8 cellular contexts compared by ENCODE assay signal in the genomic region with DNA sequence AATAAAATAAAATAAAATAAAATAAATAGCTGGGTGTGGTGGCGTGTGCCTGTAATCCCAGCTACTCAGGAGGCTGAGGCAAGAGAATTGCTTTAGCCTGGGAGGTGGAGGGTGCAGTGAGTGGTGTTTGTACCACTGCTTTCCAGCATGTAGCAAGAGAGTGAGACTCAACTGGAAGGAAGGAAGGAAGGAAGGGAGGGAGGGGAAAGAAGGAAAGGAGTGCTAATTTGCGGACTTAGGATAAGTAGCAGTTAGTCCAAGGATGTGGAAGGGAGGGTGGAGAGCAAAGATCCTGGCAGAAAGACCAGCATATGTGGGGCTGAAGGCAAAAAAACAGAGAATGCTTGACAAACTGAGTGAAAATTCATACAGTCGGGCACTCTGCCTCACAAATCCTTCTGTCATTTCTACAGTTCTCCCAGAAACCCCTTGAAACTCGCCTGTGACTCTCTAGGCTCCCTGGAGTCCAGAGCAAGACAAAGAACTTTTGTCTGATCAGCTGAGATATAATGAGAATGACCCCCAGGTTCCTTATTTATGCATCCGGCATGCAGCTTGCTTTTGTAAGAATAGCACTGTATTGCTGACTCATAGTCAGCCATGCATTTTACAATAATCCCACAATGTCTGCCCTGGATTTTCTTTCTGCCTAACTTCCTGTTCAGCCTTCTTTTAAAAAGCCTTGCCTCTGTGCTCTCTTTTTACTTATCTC. TPM values are rescaled to one million over a fixed set of nuclear protein-coding genes. Genes with fewer than 3 reads are reported as not detected.
DNase-seq lines count a peak whose midpoint lies in the region; ATAC-seq and TF ChIP-seq lines count a peak whose summit lies in the region.

No MANE protein-coding gene starts in this region.

- POLR2A ChIA-PET in HCT116 (lab: Charles Lee): interaction anchor here (2.1 kb wide), 1 partner anchor 31 kb away, joined by 8 read pairs; a partner anchor contains a TSS
- POLR2A ChIA-PET in T-cell (lab: Charles Lee): no interaction called here

- ATAC-seq in HCT116 (peak; percentile 54), HG02973 (IDR thresholded peaks at IDR 0.05; ENCODE audit: unreplicated experiment) (no peak), T-cell (replicated peaks in 1 of 4) (no peak)

- H3K9me3 ChIP-seq in BE2C (no peaks in the 10 kb centered on the region), HCT116 (ENCODE audit: control insufficient read depth in 1 of 2, insufficient read depth in 1 of 2, low read depth in 1 of 2, low read length in 2 of 2) (no peaks in the 10 kb centered on the region), OCI-LY3 (ENCODE audit: insufficient read depth, low read length) (no peaks in the 10 kb centered on the region), endodermal cell (ENCODE audit: control insufficient read depth, low read length) (no peaks in the 10 kb centered on the region), muscle layer of duodenum (ENCODE audit: control insufficient read depth in 1 of 2, low read length in 2 of 2) (no peaks in the 10 kb centered on the region)

- H3K27ac ChIP-seq in HCT116 (ENCODE audit: low read depth, low read length): peak overlapping the region; percentile 20; the same call in 1 of the 2 replicates
- no peak overlapping the region for H3K27ac ChIP-seq in OCI-LY3 (ENCODE audit: low read length)
- peak overlapping the region; percentile 96 for H3K27ac ChIP-seq in endodermal cell (ENCODE audit: low read depth, low read length)
- peak overlapping the region; percentile 68 for H3K27ac ChIP-seq in muscle layer of duodenum (ENCODE audit: low read length)

- H3K4me3 ChIP-seq in BE2C (ENCODE audit: low read depth, low read length): peak overlapping the region; percentile 10
- no peak overlapping the region for H3K4me3 ChIP-seq in HCT116 (replicated peaks in 1 of 2; ENCODE audit: low read depth in 1 of 2, low read length in 2 of 2)
- H3K4me3 ChIP-seq in OCI-LY3 (ENCODE audit: low read length): no peak overlapping the region
- H3K4me3 ChIP-seq in endodermal cell (ENCODE audit: low read length): no peak overlapping the region
- H3K4me3 ChIP-seq in muscle layer of duodenum (ENCODE audit: low read depth in 1 of 2, low read length in 2 of 2): peak overlapping the region in 1 of 2 donors; percentile 16

- H3K27ac Mint-ChIP-seq in endodermal cell (peak overlapping the region; percentile 67), T-cell (no peak overlapping the region)

- H3K79me2 ChIP-seq in HCT116 (ENCODE audit: insufficient read depth, low read length) (no peaks in the 10 kb centered on the region), OCI-LY3 (ENCODE audit: low read length) (no peaks in the 10 kb centered on the region)

- H4K20me1 ChIP-seq in HCT116 (ENCODE audit: insufficient read depth) (no peaks in the 10 kb centered on the region), OCI-LY3 (ENCODE audit: insufficient read depth, low read length) (no peaks in the 10 kb centered on the region)

- intact Hi-C loops in HCT116 (cut with micrococcal nuclease): no loop called here

- no peaks in the 10 kb centered on the region for H3K36me3 Mint-ChIP-seq in endodermal cell (ENCODE audit: low read depth)
- H3K36me3 Mint-ChIP-seq in T-cell: no peaks in the 10 kb centered on the region

- TF ChIP-seq CTCF in BE2C (IDR thresholded peaks at IDR 0.05; ENCODE audit: low read depth, low read length): no peak
- TF ChIP-seq CTCF in HCT116 (IDR thresholded peaks at IDR 0.05 in 2 of 3, conservative IDR thresholded peaks at IDR 0.05 in 1 of 3; ENCODE audit: borderline replicate concordance in 1 of 3, insufficient read depth in 1 of 3, low read depth in 2 of 3, low read length in 2 of 3): no peak
- no peak for TF ChIP-seq CTCF in OCI-LY3 (IDR thresholded peaks at IDR 0.05; ENCODE audit: low read depth, low read length)
- TF ChIP-seq CTCF in endodermal cell (conservative IDR thresholded peaks at IDR 0.05): no peak

- H3K4me3 Mint-ChIP-seq in endodermal cell (no peak overlapping the region), T-cell (no peak overlapping the region)

- BruUV-seq in HCT116 (replicated peaks; lab: Mats Ljungman, UMichigan): no TSS peak

- H3K9me2 ChIP-seq in HCT116 (ENCODE audit: insufficient read depth): no peaks in the 10 kb centered on the region

- H3K9ac ChIP-seq in HCT116 (ENCODE audit: low read length) (peak overlapping the region; percentile 21; the same call in 1 of the 2 replicates), OCI-LY3 (ENCODE audit: low read length) (0 out of 2 replicates have a peak overlapping the region, but pooled peaks have one; percentile 14), endodermal cell (ENCODE audit: extremely low read depth, low read length, poor library complexity, severe bottlenecking) (no peak overlapping the region)

- H3K9me3 Mint-ChIP-seq in endodermal cell: no peaks in the 10 kb centered on the region
- H3K9me3 Mint-ChIP-seq in T-cell: no peaks in the 10 kb centered on the region

- RAD21 ChIA-PET in HCT116 (lab: Charles Lee; ENCODE audit: low non-redundant PET in 1 of 2, low total read pairs in 2 of 2, uncharacterized antibody in 2 of 2, unreplicated experiment in 2 of 2): no interaction called here

- DNase-seq in BE2C (peak; percentile 43), HCT116 (ENCODE audit: low read depth, low spot score) (no peak), endodermal cell (no peak), T-cell (no peak)
- DNase-seq in stimulated activated CD4-positive, alpha-beta T cell treated with anti-CD3 and anti-CD28 coated beads, Interleukin-2, amount 100 ng/mL, for 48 hours: no peak

- H2AFZ ChIP-seq in HCT116 (ENCODE audit: low read depth, low read length, poor library complexity, severe bottlenecking) (peak overlapping the region; percentile 76), OCI-LY3 (ENCODE audit: low read depth, low read length) (peak overlapping the region; percentile 59)

- no peaks in the 10 kb centered on the region for H3K27me3 Mint-ChIP-seq in endodermal cell (ENCODE audit: insufficient read depth)
- H3K27me3 Mint-ChIP-seq in T-cell: peaks cover 17 to 22% of the 10 kb centered on the region in 2 donors

- WGBS in endodermal cell (ENCODE audit: insufficient coverage in 1 of 2, insufficient read length in 1 of 2), 2 experiments: 47 to 68% methylated on average over 5 of the region's 5 CpGs

- no peak for TF ChIP-seq POLR2A in HCT116 (IDR thresholded peaks at IDR 0.05; ENCODE audit: borderline replicate concordance, extremely low read depth, insufficient read depth, insufficient read length)

- no peaks in the 10 kb centered on the region for H3K36me3 ChIP-seq in BE2C
- no peaks in the 10 kb centered on the region for H3K36me3 ChIP-seq in HCT116 (ENCODE audit: control insufficient read depth in 1 of 2, insufficient read depth in 2 of 2, low read length in 2 of 2)
- no peaks in the 10 kb centered on the region for H3K36me3 ChIP-seq in OCI-LY3 (replicated peaks; ENCODE audit: low read depth, low read length)
- H3K36me3 ChIP-seq in endodermal cell (ENCODE audit: control insufficient read depth, insufficient read depth, low read length): no peaks in the 10 kb centered on the region
- no peaks in the 10 kb centered on the region for H3K36me3 ChIP-seq in muscle layer of duodenum (ENCODE audit: control insufficient read depth in 1 of 2, insufficient read depth in 2 of 2, low read length in 2 of 2)

- H3K27me3 ChIP-seq in BE2C (no peaks in the 10 kb centered on the region), HCT116 (ENCODE audit: insufficient read depth, low read length) (no peaks in the 10 kb centered on the region), OCI-LY3 (ENCODE audit: low read depth, low read length) (no peaks in the 10 kb centered on the region), endodermal cell (ENCODE audit: control insufficient read depth, insufficient read depth, low read length, poor library complexity, severe bottlenecking) (no peaks in the 10 kb centered on the region), muscle layer of duodenum (ENCODE audit: low read depth, low read length) (no peaks in the 10 kb centered on the region)

- TF ChIP-seq RAD21 in HCT116 (IDR thresholded peaks at IDR 0.05; ENCODE audit: low read depth): no peak

- CTCF ChIA-PET in HCT116 (lab: Charles Lee): interaction anchor here (1.5 to 2.3 kb wide), 3 partner anchors 9 to 23 kb away, joined by 4 to 10 read pairs (median 4); no protein-coding TSS in a partner anchor
- CTCF ChIA-PET in T-cell (lab: Charles Lee): interaction anchor here in 1 of 2 donors (0.6 kb wide), 1 partner anchor 156 kb away, joined by 5 read pairs; no protein-coding TSS in a partner anchor

- H3K4me1 Mint-ChIP-seq in endodermal cell (peaks cover 37% of the 10 kb centered on the region), T-cell (peaks cover 0 to 5% (median 1%) of the 10 kb centered on the region in 3 donors)

- peak overlapping the region; percentile 30 for H3K4me2 ChIP-seq in HCT116 (ENCODE audit: low read length)
- H3K4me2 ChIP-seq in OCI-LY3 (ENCODE audit: low read length): peak overlapping the region; percentile 27

- H3K4me1 ChIP-seq in BE2C (peaks cover 59% of the 10 kb centered on the region), HCT116 (ENCODE audit: control insufficient read depth in 1 of 2, insufficient read depth in 2 of 2, low read length in 2 of 2) (peaks cover 16 to 41% of the 10 kb centered on the region in 2 experiments), OCI-LY3 (ENCODE audit: low read length) (peaks cover 33% of the 10 kb centered on the region), endodermal cell (ENCODE audit: control insufficient read depth, insufficient read depth, low read length) (peaks cover 12% of the 10 kb centered on the region), muscle layer of duodenum (ENCODE audit: control insufficient read depth in 1 of 2, insufficient read depth in 2 of 2, low read length in 2 of 2) (peaks cover 4 to 28% of the 10 kb centered on the region in 2 donors)

RNA-seq across cellular contexts. Expression of a gene that starts 31.5 kb away (rescaled TPM):
- 175 TPM for polyA plus RNA-seq in BE2C (2012; ENCODE audit: insufficient read depth, insufficient read length, low read depth)
- 255 TPM for total RNA-seq in HCT116 (2021; ENCODE audit: unreplicated experiment)
- polyA plus RNA-seq in HCT116 (2012): 315 and 319 TPM in 2 replicates
- 100 to 1,000 TPM; 171 to 198 TPM for total RNA-seq in endodermal cell
- 245 TPM for polyA plus RNA-seq in endodermal cell (2013, experiment 1 of 2)
- polyA plus RNA-seq in endodermal cell (2013, experiment 2 of 2): 217 TPM
- total RNA-seq in T-cell: 100 to 1,000 TPM; 247 to 349 (median 318) TPM

RNA-seq across cellular contexts. Expression of a gene that starts 35.2 kb away (rescaled TPM):
- 9.3 TPM for polyA plus RNA-seq in BE2C (2012; ENCODE audit: insufficient read depth, insufficient read length, low read depth)
- total RNA-seq in HCT116 (2021; ENCODE audit: unreplicated experiment): not detected
- polyA plus RNA-seq in HCT116 (2012): 0.14 TPM in 1 of 2 replicates, not detected in the other
- not detected for total RNA-seq in endodermal cell
- 9.0 TPM for polyA plus RNA-seq in endodermal cell (2013, experiment 1 of 2)
- 1.4 TPM for polyA plus RNA-seq in endodermal cell (2013, experiment 2 of 2)
- 1 to 10 TPM; 1.2 to 2.6 (median 1.9) TPM for total RNA-seq in T-cell

RNA-seq across cellular contexts. Expression of a gene that starts 44.7 kb away (rescaled TPM):
- not detected for polyA plus RNA-seq in BE2C (2012; ENCODE audit: insufficient read depth, insufficient read length, low read depth)
- 0.34 TPM for total RNA-seq in HCT116 (2021; ENCODE audit: unreplicated experiment)
- polyA plus RNA-seq in HCT116 (2012): 0.84 and 0.99 TPM in 2 replicates
- under 1 TPM; 0.57 to 0.60 TPM for total RNA-seq in endodermal cell
- polyA plus RNA-seq in endodermal cell (2013, experiment 1 of 2): not detected
- not detected for polyA plus RNA-seq in endodermal cell (2013, experiment 2 of 2)
- under 1 TPM in 3 of 5 donors, not detected in 2; 0.18 to 0.44 (median 0.26) TPM for total RNA-seq in T-cell

RNA-seq across cellular contexts. Expression of a gene that starts 45.8 kb away (rescaled TPM):
- polyA plus RNA-seq in BE2C (2012; ENCODE audit: insufficient read depth, insufficient read length, low read depth): 506 TPM
- 135 TPM for total RNA-seq in HCT116 (2021; ENCODE audit: unreplicated experiment)
- polyA plus RNA-seq in HCT116 (2012): 157 and 172 TPM in 2 replicates
- total RNA-seq in endodermal cell: 100 to 1,000 TPM; 122 to 135 TPM
- 123 TPM for polyA plus RNA-seq in endodermal cell (2013, experiment 1 of 2)
- 113 TPM for polyA plus RNA-seq in endodermal cell (2013, experiment 2 of 2)
- 10 to 100 TPM; 30.3 to 61.6 (median 43.9) TPM for total RNA-seq in T-cell
